ENCODE assay signal across 10 cellular contexts in the genomic region with DNA sequence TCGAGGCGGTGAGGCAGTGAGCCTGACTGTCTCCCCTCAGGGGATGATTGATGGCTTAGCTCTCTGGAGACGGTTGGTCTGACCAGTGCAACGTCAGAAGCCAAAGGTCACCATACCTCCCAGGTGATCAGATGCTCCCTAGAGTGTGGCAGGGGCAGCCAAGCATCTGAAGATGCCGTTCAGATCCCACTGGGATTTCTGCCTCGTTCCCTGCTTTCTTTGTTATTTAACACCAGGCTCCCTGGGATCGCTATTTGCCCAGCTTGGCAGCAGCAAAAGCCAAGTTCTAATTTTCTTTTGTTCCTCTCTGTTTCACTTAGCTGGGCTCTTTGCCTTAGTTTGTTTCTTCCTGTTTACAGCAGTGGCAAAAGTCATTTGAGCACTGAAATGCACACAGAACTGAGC. TPM values are rescaled to one million over a fixed set of nuclear protein-coding genes. Genes with fewer than 3 reads are reported as not detected.
DNase-seq lines count a peak whose midpoint lies in the region; ATAC-seq and TF ChIP-seq lines count a peak whose summit lies in the region.
"Had no signal": no experiment of that assay in that cellular context is flagged by ENCODE, and none has a peak within 500 bp of the region (broad histone marks: within the 10 kb centered on the region; RNA-seq: fewer than 3 reads in every experiment).

No MANE protein-coding gene starts in this region.

- H3K4me1 Mint-ChIP-seq in activated CD4-positive, alpha-beta memory T cell treated with anti-CD3 and anti-CD28 coated beads for 36 hours (ENCODE audit: low read depth): peaks cover 41% of the 10 kb centered on the region
- peaks cover 31% of the 10 kb centered on the region for H3K4me1 Mint-ChIP-seq in activated naive CD8-positive, alpha-beta T cell treated with anti-CD3 and anti-CD28 coated beads, Interleukin-2, amount 50 U/mL, for 24 hours

- no peak for TF ChIP-seq POLR2A in NB4 (IDR thresholded peaks at IDR 0.05; ENCODE audit: extremely low read depth, insufficient read length)

- peak overlapping the region; percentile 44 for H3K4me3 ChIP-seq in NB4 (ENCODE audit: low read depth, low read length)
- no peak overlapping the region for H3K4me3 ChIP-seq in muscle layer of colon (ENCODE audit: low read depth in 1 of 2, low read length in 2 of 2)

- H3K9me3 ChIP-seq in muscle layer of colon (ENCODE audit: low read length): no peaks in the 10 kb centered on the region

- H3K9me3 Mint-ChIP-seq in activated CD4-positive, alpha-beta memory T cell treated with anti-CD3 and anti-CD28 coated beads for 36 hours: peaks cover 4% of the 10 kb centered on the region
- peaks cover 5% of the 10 kb centered on the region for H3K9me3 Mint-ChIP-seq in activated naive CD8-positive, alpha-beta T cell treated with anti-CD3 and anti-CD28 coated beads, Interleukin-2, amount 50 U/mL, for 24 hours

- in situ Hi-C loops in ACHN (cut with HindIII; ENCODE audit: low pct_ligation_motif_present, low pct_unique_long_range_greater_than_20kb, low sequenced_read_pairs): no loop called here

- H3K27me3 ChIP-seq in muscle layer of colon (ENCODE audit: control insufficient read depth in 1 of 2, insufficient read depth in 2 of 2, low read length in 2 of 2): no peaks in the 10 kb centered on the region
- H3K27me3 ChIP-seq: brain microvascular endothelial cell had no signal

- H3K36me3 Mint-ChIP-seq in activated CD4-positive, alpha-beta memory T cell treated with anti-CD3 and anti-CD28 coated beads for 36 hours: peaks cover 23% of the 10 kb centered on the region
- H3K36me3 Mint-ChIP-seq in activated naive CD8-positive, alpha-beta T cell treated with anti-CD3 and anti-CD28 coated beads, Interleukin-2, amount 50 U/mL, for 24 hours (ENCODE audit: low read depth): peaks cover 27% of the 10 kb centered on the region

- ATAC-seq in activated naive CD8-positive, alpha-beta T cell treated with anti-CD3 and anti-CD28 coated beads, Interleukin-2, amount 50 U/mL, for 24 hours: no peak

- H3K9ac ChIP-seq in muscle layer of colon (ENCODE audit: low read length): no peak overlapping the region

- DNase-seq in ACHN (peak; percentile 20), NB4 (ENCODE audit: low read depth) (peak; percentile 31), dermis blood vessel endothelial cell (peak; percentile 37), NOMO-1 treated with DMSO at 0.1 percent for 48 hours (lab: John Stamatoyannopoulos, UW; ENCODE audit: unreplicated experiment) (no peak)
- no peak for DNase-seq in activated CD4-positive, alpha-beta memory T cell treated with anti-CD3 and anti-CD28 coated beads for 36 hours
- no peak for DNase-seq in stimulated activated CD4-positive, alpha-beta T cell treated with anti-CD3 and anti-CD28 coated beads, Interleukin-4, amount 100 ng/mL, for 24 hours
- DNase-seq in activated naive CD8-positive, alpha-beta T cell treated with anti-CD3 and anti-CD28 coated beads, Interleukin-2, amount 50 U/mL, for 24 hours: no peak
- DNase-seq: brain microvascular endothelial cell; stimulated activated naive CD8-positive, alpha-beta T cell treated with anti-CD3 and anti-CD28 coated beads, Interleukin-15, amount 100 ng/mL, for 72 hours had no signal

- CTCF ChIA-PET in activated CD4-positive, alpha-beta memory T cell treated with anti-CD3 and anti-CD28 coated beads for 36 hours (lab: Charles Lee): interaction anchor here (1.2 to 1.3 kb wide), 2 partner anchors 31 to 48 kb away, joined by 3 read pairs; no protein-coding TSS in a partner anchor

- H3K4me3 Mint-ChIP-seq in activated CD4-positive, alpha-beta memory T cell treated with anti-CD3 and anti-CD28 coated beads for 36 hours: no peak overlapping the region
- H3K4me3 Mint-ChIP-seq in activated naive CD8-positive, alpha-beta T cell treated with anti-CD3 and anti-CD28 coated beads, Interleukin-2, amount 50 U/mL, for 24 hours: no peak overlapping the region
- H3K4me3 Mint-ChIP-seq: stimulated activated naive CD8-positive, alpha-beta T cell treated with anti-CD3 and anti-CD28 coated beads, Interleukin-15, amount 100 ng/mL, for 72 hours had no signal

- H3K27ac ChIP-seq in muscle layer of colon (ENCODE audit: low read depth, low read length): peak overlapping the region; percentile 39
- H3K27ac ChIP-seq: brain microvascular endothelial cell had no signal

- H3K27me3 Mint-ChIP-seq in activated CD4-positive, alpha-beta memory T cell treated with anti-CD3 and anti-CD28 coated beads for 36 hours: no peaks in the 10 kb centered on the region
- no peaks in the 10 kb centered on the region for H3K27me3 Mint-ChIP-seq in activated naive CD8-positive, alpha-beta T cell treated with anti-CD3 and anti-CD28 coated beads, Interleukin-2, amount 50 U/mL, for 24 hours
- H3K27me3 Mint-ChIP-seq: stimulated activated naive CD8-positive, alpha-beta T cell treated with anti-CD3 and anti-CD28 coated beads, Interleukin-15, amount 100 ng/mL, for 72 hours had no signal

- TF ChIP-seq CTCF in NB4 (IDR thresholded peaks at IDR 0.05; ENCODE audit: low read depth, low read length): no peak

- POLR2A ChIA-PET in activated CD4-positive, alpha-beta memory T cell treated with anti-CD3 and anti-CD28 coated beads for 36 hours (lab: Charles Lee): interaction anchor here (2.0 kb wide), 1 partner anchor 30 kb away, joined by 11 read pairs; no protein-coding TSS in a partner anchor

- no peak overlapping the region for H3K27ac Mint-ChIP-seq in activated CD4-positive, alpha-beta memory T cell treated with anti-CD3 and anti-CD28 coated beads for 36 hours
- H3K27ac Mint-ChIP-seq in activated naive CD8-positive, alpha-beta T cell treated with anti-CD3 and anti-CD28 coated beads, Interleukin-2, amount 50 U/mL, for 24 hours: no peak overlapping the region
- H3K27ac Mint-ChIP-seq: stimulated activated naive CD8-positive, alpha-beta T cell treated with anti-CD3 and anti-CD28 coated beads, Interleukin-15, amount 100 ng/mL, for 72 hours had no signal

- intact Hi-C loops in activated CD4-positive, alpha-beta memory T cell treated with anti-CD3 and anti-CD28 coated beads for 36 hours (cut with micrococcal nuclease): loop anchor here (2.0 kb wide), 2 partner anchors 47 to 55 kb away; no protein-coding TSS in a partner anchor

- H3K36me3 ChIP-seq in muscle layer of colon (ENCODE audit: insufficient read depth, low read length): peaks cover 37% of the 10 kb centered on the region

- H3K4me1 ChIP-seq in muscle layer of colon (ENCODE audit: insufficient read depth, low read length): peaks cover 39% of the 10 kb centered on the region

RNA-seq across cellular contexts. Expression of a gene that starts 53.5 kb away (rescaled TPM):
- total RNA-seq in dermis blood vessel endothelial cell: 80.8 and 98.9 TPM in 2 replicates
- 10 to 100 TPM in 1 of 2 experiments, 1 to 10 TPM in 1; 9.4 to 12.0 TPM for total RNA-seq in activated CD4-positive, alpha-beta memory T cell treated with anti-CD3 and anti-CD28 coated beads for 36 hours

Comparison
In these comparisons a context has a peak if more than half of its experiments do, and no peak if none do; other contexts are left out.
1. DNase-seq: peak in ACHN (single experiment), NB4 (single experiment) and dermis blood vessel endothelial cell (single experiment); none in activated CD4-positive, alpha-beta memory T cell treated with anti-CD3 and anti-CD28 coated beads for 36 hours (single experiment), stimulated activated CD4-positive, alpha-beta T cell treated with anti-CD3 and anti-CD28 coated beads, Interleukin-4, amount 100 ng/mL, for 24 hours (single experiment), activated naive CD8-positive, alpha-beta T cell treated with anti-CD3 and anti-CD28 coated beads, Interleukin-2, amount 50 U/mL, for 24 hours (single experiment) and NOMO-1 treated with DMSO at 0.1 percent for 48 hours (single experiment).